31 cellular contexts compared by ENCODE assay signal in the genomic region with DNA sequence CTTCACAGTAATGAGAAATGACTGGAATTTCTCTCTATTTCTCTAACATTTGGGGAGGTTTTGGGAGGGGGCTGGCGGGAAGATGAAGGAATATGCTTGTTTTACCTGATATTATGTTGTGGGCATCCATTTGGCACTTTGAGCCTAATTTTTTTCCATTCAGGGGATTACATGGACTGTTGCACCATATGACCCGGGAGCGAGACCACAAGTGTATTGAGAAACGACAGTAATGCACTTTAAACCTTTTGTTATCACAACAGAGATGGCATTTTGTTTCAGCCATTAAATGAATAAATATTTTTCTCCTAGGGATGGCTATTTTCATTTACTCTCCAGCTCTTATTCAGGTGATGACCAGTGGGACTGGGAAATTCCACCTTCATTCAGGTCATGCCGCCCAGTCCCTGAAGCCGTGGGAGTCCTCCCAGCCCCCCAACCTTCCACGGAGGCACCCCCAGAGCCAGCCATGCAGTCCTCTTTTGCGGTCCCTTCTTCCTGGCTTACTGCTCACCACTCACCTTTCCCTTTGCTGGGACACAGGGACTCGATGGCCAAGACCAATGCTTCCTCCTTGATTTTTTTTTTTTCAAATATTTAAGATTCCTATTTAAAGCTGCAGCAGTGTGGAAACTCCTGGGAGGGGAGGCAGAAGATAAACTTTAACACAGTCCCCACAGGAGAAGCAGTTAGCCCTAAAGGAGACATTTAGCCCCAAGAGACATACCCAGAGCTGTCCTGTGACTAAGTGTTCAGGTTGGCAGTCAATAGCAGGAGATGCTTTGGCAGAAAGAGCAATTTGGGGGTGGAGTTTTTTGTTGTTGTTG.
"Had no signal": no experiment of that assay in that cellular context is flagged by ENCODE, and none has a peak within 500 bp of the region (broad histone marks: within the 10 kb centered on the region; RNA-seq: fewer than 3 reads in every experiment).

No MANE protein-coding gene starts in this region.

- H3K36me3 ChIP-seq: brain microvascular endothelial cell, SJSA1 had no signal

- H3K9me3 ChIP-seq: SJSA1, SK-N-SH had no signal

- H3K27me3 ChIP-seq: brain microvascular endothelial cell had no signal

- H3K27me3 Mint-ChIP-seq: activated B cell treated with CpG ODN at 0.5 μM for 24 hours; activated CD4-positive, alpha-beta memory T cell treated with anti-CD3 and anti-CD28 coated beads, Interleukin-2, amount 10 ng/mL, durations not matched to agents 7 days and 5 days had no signal

- H3K4me2 ChIP-seq: SK-N-SH had no signal

- H3K4me1 Mint-ChIP-seq: activated B cell treated with CpG ODN at 0.5 μM for 24 hours; activated CD4-positive, alpha-beta memory T cell treated with anti-CD3 and anti-CD28 coated beads, Interleukin-2, amount 10 ng/mL, durations not matched to agents 7 days and 5 days; activated CD8-positive, alpha-beta memory T cell treated with anti-CD3 and anti-CD28 coated beads, Interleukin-2, amount 10 ng/mL, durations not matched to agents 7 days and 5 days; activated naive CD8-positive, alpha-beta T cell treated with anti-CD3 and anti-CD28 coated beads for 36 hours had no signal

- H3K9me3 Mint-ChIP-seq: activated B cell treated with CpG ODN at 0.5 μM for 24 hours; activated CD4-positive, alpha-beta memory T cell treated with anti-CD3 and anti-CD28 coated beads, Interleukin-2, amount 10 ng/mL, durations not matched to agents 7 days and 5 days; activated naive CD8-positive, alpha-beta T cell treated with anti-CD3 and anti-CD28 coated beads for 36 hours; T-helper 1 cell treated with Interleukin-12 subunit alpha and Interleukin-12 subunit beta and Interleukin-4 antibody, amounts not matched to agents 30 μg/mL and 1 μg/mL, for 36 hours; T-helper 2 cell treated with Interferon-gamma antibody and Interleukin-4, amounts not matched to agents 5 μg/mL and 100 μg/mL, for 36 hours had no signal

- H3K4me3 Mint-ChIP-seq: activated B cell treated with CpG ODN at 0.5 μM for 24 hours; activated CD4-positive, alpha-beta memory T cell treated with anti-CD3 and anti-CD28 coated beads, Interleukin-2, amount 10 ng/mL, durations not matched to agents 7 days and 5 days; activated CD8-positive, alpha-beta memory T cell treated with anti-CD3 and anti-CD28 coated beads, Interleukin-2, amount 10 ng/mL, durations not matched to agents 7 days and 5 days; activated naive CD8-positive, alpha-beta T cell treated with anti-CD3 and anti-CD28 coated beads for 36 hours; T-helper 1 cell treated with Interleukin-12 subunit alpha and Interleukin-12 subunit beta and Interleukin-4 antibody, amounts not matched to agents 30 μg/mL and 1 μg/mL, for 36 hours; T-helper 2 cell treated with Interferon-gamma antibody and Interleukin-4, amounts not matched to agents 5 μg/mL and 100 μg/mL, for 36 hours had no signal

- DNase-seq: activated B cell treated with CpG ODN at 0.5 μM for 24 hours; activated CD4-positive, alpha-beta memory T cell treated with anti-CD3 and anti-CD28 coated beads, Interleukin-2, amount 10 ng/mL, durations not matched to agents 7 days and 5 days; activated CD4-positive, alpha-beta T cell treated with anti-CD3 and anti-CD28 coated beads for 1 hour; activated CD4-positive, alpha-beta T cell treated with anti-CD3 and anti-CD28 coated beads for 48 hours; activated CD8-positive, alpha-beta memory T cell treated with anti-CD3 and anti-CD28 coated beads for 24 hours; activated CD8-positive, alpha-beta memory T cell treated with anti-CD3 and anti-CD28 coated beads, Interleukin-2, amount 10 ng/mL, durations not matched to agents 7 days and 5 days; activated CD8-positive, alpha-beta memory T cell treated with anti-CD3 and anti-CD28 coated beads, Interleukin-2, amount 50 U/mL, for 48 hours; activated effector memory CD4-positive, alpha-beta T cell treated with Interleukin-2 at 50 U/mL for 16 hours; activated naive CD4-positive, alpha-beta T cell treated with anti-CD3 and anti-CD28 coated beads, Interleukin-2, amount 50 U/mL, for 16 hours; activated naive CD8-positive, alpha-beta T cell treated with anti-CD3 and anti-CD28 coated beads for 36 hours; activated T-cell treated with anti-CD3 and anti-CD28 coated beads, Interleukin-2, amount 50 U/mL, for 48 hours; amniotic stem cell; aorta; brain microvascular endothelial cell; central memory CD4-positive, alpha-beta T cell; Karpas-422; NCI-H1105; NCI-H1436; NCI-H1694; NCI-H1930; NCI-H2081 treated with DMSO at 0.1 percent for 48 hours; NCI-H226; NCI-H446 treated with DMSO at 0.1 percent for 48 hours; NCI-H524; NCI-H69; SHP77 treated with DMSO at 0.1 percent for 48 hours; SK-N-SH had no signal

- ATAC-seq: activated CD8-positive, alpha-beta memory T cell treated with anti-CD3 and anti-CD28 coated beads, Interleukin-2, amount 10 ng/mL, durations not matched to agents 7 days and 5 days; Panc1 had no signal

- H3K27ac ChIP-seq: brain microvascular endothelial cell, SJSA1 had no signal

- H3K4me3 ChIP-seq: SJSA1 had no signal

- H3K36me3 Mint-ChIP-seq: activated CD8-positive, alpha-beta memory T cell treated with anti-CD3 and anti-CD28 coated beads, Interleukin-2, amount 10 ng/mL, durations not matched to agents 7 days and 5 days; activated naive CD8-positive, alpha-beta T cell treated with anti-CD3 and anti-CD28 coated beads for 36 hours had no signal

- H3K4me1 ChIP-seq: SJSA1 had no signal

- H3K27ac Mint-ChIP-seq: activated B cell treated with CpG ODN at 0.5 μM for 24 hours; activated CD4-positive, alpha-beta memory T cell treated with anti-CD3 and anti-CD28 coated beads, Interleukin-2, amount 10 ng/mL, durations not matched to agents 7 days and 5 days; activated CD8-positive, alpha-beta memory T cell treated with anti-CD3 and anti-CD28 coated beads, Interleukin-2, amount 10 ng/mL, durations not matched to agents 7 days and 5 days; activated naive CD8-positive, alpha-beta T cell treated with anti-CD3 and anti-CD28 coated beads for 36 hours; T-helper 1 cell treated with Interleukin-12 subunit alpha and Interleukin-12 subunit beta and Interleukin-4 antibody, amounts not matched to agents 30 μg/mL and 1 μg/mL, for 36 hours; T-helper 2 cell treated with Interferon-gamma antibody and Interleukin-4, amounts not matched to agents 5 μg/mL and 100 μg/mL, for 36 hours had no signal
